20 cellular contexts compared by ENCODE assay signal in the genomic region with DNA sequence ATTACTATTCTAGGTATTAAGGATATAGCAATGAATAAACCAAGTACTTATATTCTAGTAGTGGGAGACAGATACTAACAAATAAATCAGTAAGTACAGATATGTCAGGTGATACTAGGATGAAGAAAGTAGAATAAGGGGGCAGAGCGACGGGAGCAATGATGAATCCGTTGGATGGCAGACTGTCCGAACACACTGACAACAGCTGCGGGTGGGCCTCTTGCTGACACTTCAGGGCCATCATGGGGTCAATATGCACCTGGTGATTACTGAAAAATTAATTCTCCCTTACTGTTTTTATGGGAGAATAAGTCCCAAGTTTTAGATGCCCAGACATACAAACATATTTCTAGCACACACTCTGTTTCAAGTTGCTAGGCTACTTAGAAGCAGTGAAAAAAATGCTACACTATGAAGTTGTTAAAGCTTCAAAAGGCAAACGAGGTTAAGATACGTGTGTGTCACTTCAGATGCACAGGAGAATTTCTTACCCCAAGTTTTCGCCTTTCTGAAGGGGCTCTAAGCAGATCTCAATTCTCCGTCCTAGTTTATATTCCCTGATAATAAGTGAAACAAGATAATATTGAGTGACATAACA.
DNase-seq lines count a peak whose midpoint lies in the region; ATAC-seq and TF ChIP-seq lines count a peak whose summit lies in the region.
"Had no signal": no experiment of that assay in that cellular context is flagged by ENCODE, and none has a peak within 500 bp of the region (broad histone marks: within the 10 kb centered on the region; RNA-seq: fewer than 3 reads in every experiment).

No MANE protein-coding gene starts in this region.

- no peak overlapping the region for H2AFZ ChIP-seq in smooth muscle cell (ENCODE audit: low read depth)

- H3K27me3 ChIP-seq in foreskin keratinocyte (no peaks in the 10 kb centered on the region), smooth muscle cell (ENCODE audit: low read depth) (no peaks in the 10 kb centered on the region), right atrium auricular region (no peaks in the 10 kb centered on the region)
- H3K27me3 ChIP-seq: BE2C had no signal

- H4K20me1 ChIP-seq in smooth muscle cell (ENCODE audit: low read depth), result no peaks in the 10 kb centered on the region

- peak overlapping the region; percentile 70 for H3K4me2 ChIP-seq in smooth muscle cell

- no peak overlapping the region for H3K9ac ChIP-seq in SK-N-MC (ENCODE audit: insufficient read length)
- peak overlapping the region; percentile 65 for H3K9ac ChIP-seq in smooth muscle cell (ENCODE audit: low read depth)

- peaks cover 48% of the 10 kb centered on the region for H3K36me3 ChIP-seq in SK-N-MC (ENCODE audit: insufficient read depth, low read length)
- no peaks in the 10 kb centered on the region for H3K36me3 ChIP-seq in smooth muscle cell (ENCODE audit: low read depth)
- peaks cover 71% of the 10 kb centered on the region for H3K36me3 ChIP-seq in right atrium auricular region

- no peaks in the 10 kb centered on the region for H3K9me3 Mint-ChIP-seq in activated CD8-positive, alpha-beta T cell treated with anti-CD3 and anti-CD28 coated beads, Interleukin-2, amount 10 ng/mL, durations not matched to agents 7 days and 5 days (ENCODE audit: insufficient read depth)
- H3K9me3 Mint-ChIP-seq: activated T-helper 2 cell treated with anti-CD3 and anti-CD28 coated beads, Interferon-gamma antibody, Interleukin-2, Interleukin-4, amounts not matched to agents 10 μg/mL and 5 μg/mL and 100 μg/mL, durations not matched to agents 14 hours and 24 hours and 36 hours; immature natural killer cell had no signal

- no peaks in the 10 kb centered on the region for H3K9me3 ChIP-seq in SK-N-MC (ENCODE audit: low read depth, low read length)
- no peaks in the 10 kb centered on the region for H3K9me3 ChIP-seq in smooth muscle cell (replicated peaks; ENCODE audit: low read depth)
- H3K9me3 ChIP-seq in right atrium auricular region, result no peaks in the 10 kb centered on the region
- H3K9me3 ChIP-seq: BE2C had no signal

- no peaks in the 10 kb centered on the region for H3K79me2 ChIP-seq in smooth muscle cell (ENCODE audit: low read depth)

- H3K27me3 Mint-ChIP-seq in activated CD8-positive, alpha-beta T cell treated with anti-CD3 and anti-CD28 coated beads, Interleukin-2, amount 10 ng/mL, durations not matched to agents 7 days and 5 days (ENCODE audit: low read depth), result no peaks in the 10 kb centered on the region
- H3K27me3 Mint-ChIP-seq: T-helper 17 cell had no signal

- DNase-seq in EH (ENCODE audit: low read depth) (peak; percentile 37), SK-N-MC (ENCODE audit: low read depth, low spot score) (no peak), foreskin keratinocyte (no peak), smooth muscle cell (lab: John Stamatoyannopoulos, UW; ENCODE audit: unreplicated experiment) (no peak), right atrium auricular region (ENCODE audit: low spot score) (no peak), foreskin melanocyte (no peak), SIG-M5 treated with dmso at 0.1 percent for 504 hours (lab: John Stamatoyannopoulos, UW; ENCODE audit: unreplicated experiment) (no peak)
- DNase-seq in activated CD8-positive, alpha-beta T cell treated with anti-CD3 and anti-CD28 coated beads, Interleukin-2, amount 10 ng/mL, durations not matched to agents 7 days and 5 days, result no peak
- DNase-seq: activated CD4-positive, CD25-positive, alpha-beta regulatory T cell; amygdala; BE2C; DMS 273 treated with DMSO at 0.1 percent for 48 hours; immature natural killer cell; MM.1S; NCI-H1930; NCI-H748 treated with DMSO at 0.1 percent for 48 hours; right cardiac atrium; RPMI8226; T-helper 17 cell had no signal

- peaks cover 12% of the 10 kb centered on the region for H3F3A ChIP-seq in smooth muscle cell (ENCODE audit: low read depth)

- H3K4me3 ChIP-seq in SK-N-MC, result no peak overlapping the region
- H3K4me3 ChIP-seq in smooth muscle cell, result no peak overlapping the region
- no peak overlapping the region for H3K4me3 ChIP-seq in right atrium auricular region

- no peak overlapping the region for H3K27ac Mint-ChIP-seq in activated CD8-positive, alpha-beta T cell treated with anti-CD3 and anti-CD28 coated beads, Interleukin-2, amount 10 ng/mL, durations not matched to agents 7 days and 5 days
- H3K27ac Mint-ChIP-seq: activated T-helper 2 cell treated with anti-CD3 and anti-CD28 coated beads, Interferon-gamma antibody, Interleukin-2, Interleukin-4, amounts not matched to agents 10 μg/mL and 5 μg/mL and 100 μg/mL, durations not matched to agents 14 hours and 24 hours and 36 hours; immature natural killer cell had no signal

- H3K4me3 Mint-ChIP-seq in activated CD8-positive, alpha-beta T cell treated with anti-CD3 and anti-CD28 coated beads, Interleukin-2, amount 10 ng/mL, durations not matched to agents 7 days and 5 days, result no peak overlapping the region
- H3K4me3 Mint-ChIP-seq: immature natural killer cell, T-helper 17 cell had no signal

- H3K27ac ChIP-seq in SK-N-MC (peak overlapping the region; percentile 58; the same call in 1 of the 2 replicates), foreskin keratinocyte (peak overlapping the region; percentile 82), smooth muscle cell (ENCODE audit: low read depth) (peak overlapping the region; percentile 95), right atrium auricular region (no peak overlapping the region)

- H3K36me3 Mint-ChIP-seq in activated CD8-positive, alpha-beta T cell treated with anti-CD3 and anti-CD28 coated beads, Interleukin-2, amount 10 ng/mL, durations not matched to agents 7 days and 5 days (ENCODE audit: low read depth), result peaks cover 11% of the 10 kb centered on the region

- 85% methylated on average over 9 of the region's 9 CpGs for WGBS in smooth muscle cell (ENCODE audit: low lambda C conversion rate)

- POLR2A ChIA-PET in activated CD8-positive, alpha-beta T cell treated with anti-CD3 and anti-CD28 coated beads, Interleukin-2, amount 10 ng/mL, durations not matched to agents 7 days and 5 days (lab: Charles Lee), result no interaction called here

- TF ChIP-seq CTCF in foreskin keratinocyte (conservative IDR thresholded peaks at IDR 0.05) (no peak), smooth muscle cell (IDR thresholded peaks at IDR 0.05; ENCODE audit: borderline replicate concordance, insufficient read depth, poor library complexity, severe bottlenecking) (no peak), right atrium auricular region (IDR thresholded peaks at IDR 0.05) (no peak)

- CTCF ChIA-PET in activated CD8-positive, alpha-beta T cell treated with anti-CD3 and anti-CD28 coated beads, Interleukin-2, amount 10 ng/mL, durations not matched to agents 7 days and 5 days (lab: Charles Lee), result interaction anchor here (1.0 kb wide), 1 partner anchor 45 kb away, joined by 3 read pairs; no protein-coding TSS in a partner anchor

- H3K4me1 Mint-ChIP-seq in activated CD8-positive, alpha-beta T cell treated with anti-CD3 and anti-CD28 coated beads, Interleukin-2, amount 10 ng/mL, durations not matched to agents 7 days and 5 days (ENCODE audit: low read depth), result no peaks in the 10 kb centered on the region

- no peak for ATAC-seq in foreskin keratinocyte
- ATAC-seq in activated CD8-positive, alpha-beta T cell treated with anti-CD3 and anti-CD28 coated beads, Interleukin-2, amount 10 ng/mL, durations not matched to agents 7 days and 5 days, result no peak
- ATAC-seq: T-helper 17 cell had no signal

- H3K4me1 ChIP-seq in foreskin keratinocyte (peaks cover 58% of the 10 kb centered on the region), smooth muscle cell (ENCODE audit: low read depth) (peaks cover 21% of the 10 kb centered on the region), right atrium auricular region (peaks cover 0 to 13% of the 10 kb centered on the region in 2 donors)
- H3K4me1 ChIP-seq: BE2C had no signal

Comparison
In these comparisons a context has a peak if more than half of its experiments do, and no peak if none do; other contexts are left out.
1. H3K27ac ChIP-seq: peak in SK-N-MC (single experiment), foreskin keratinocyte (single experiment) and smooth muscle cell (single experiment); none in right atrium auricular region (0 of 2).